6 cellular contexts compared by ENCODE assay signal in the genomic region with DNA sequence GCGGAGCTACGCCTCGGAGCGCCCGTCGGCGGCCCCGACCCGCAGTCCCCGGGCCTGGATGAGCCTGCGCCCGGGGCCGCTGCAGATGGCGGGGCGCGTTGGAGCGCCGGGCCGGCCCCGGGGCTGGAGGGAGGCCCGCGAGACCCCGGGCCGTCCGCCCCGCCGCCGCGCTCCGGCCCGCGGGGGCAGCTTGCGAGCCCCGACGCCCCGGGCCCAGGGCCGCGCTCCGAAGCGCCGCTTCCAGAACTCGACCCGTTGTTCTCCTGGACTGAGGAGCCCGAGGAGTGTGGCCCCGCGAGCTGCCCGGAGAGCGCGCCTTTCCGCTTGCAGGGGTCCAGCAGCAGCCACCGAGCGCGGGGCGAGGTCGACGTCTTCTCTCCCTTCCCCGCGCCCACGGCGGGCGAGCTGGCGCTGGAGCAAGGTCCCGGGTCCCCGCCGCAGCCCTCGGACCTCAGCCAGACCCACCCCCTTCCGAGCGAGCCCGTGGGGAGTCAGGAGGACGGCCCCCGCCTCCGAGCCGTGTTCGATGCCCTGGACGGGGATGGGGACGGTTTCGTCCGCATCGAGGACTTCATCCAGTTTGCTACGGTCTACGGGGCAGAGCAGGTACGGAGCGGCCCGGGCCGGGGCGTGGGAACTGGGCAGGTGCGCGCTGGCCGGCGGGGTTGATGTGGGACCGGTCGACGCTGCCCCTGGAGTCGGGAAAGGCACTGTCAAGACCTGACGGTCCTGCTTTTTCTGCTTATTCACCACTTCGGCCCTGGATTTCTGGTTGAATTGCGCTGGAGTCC. TPM values are rescaled to one million over a fixed set of nuclear protein-coding genes. Genes with fewer than 3 reads are reported as not detected.
DNase-seq lines count a peak whose midpoint lies in the region; ATAC-seq, FAIRE-seq and TF ChIP-seq lines count a peak whose summit lies in the region.

No MANE protein-coding gene starts in this region.

- FAIRE-seq in HepG2 (lab: Jason Lieb, UNC) = no peak

- H3K36me3 ChIP-seq in HepG2 (replicated peaks in 1 of 2; ENCODE audit: control insufficient read depth in 1 of 2, insufficient read depth in 2 of 2, low read length in 2 of 2) = no peaks in the 10 kb centered on the region; a peak in 1 of 5 replicates

- no peak for DNase-seq in T-helper 1 cell
- peak; percentile 13 for DNase-seq in activated CD8-positive, alpha-beta T cell treated with anti-CD3 and anti-CD28 coated beads for 36 hours
- no peak for DNase-seq in HepG2 (ENCODE audit: low spot score)
- no peak for DNase-seq in OCI-M1 (lab: John Stamatoyannopoulos, UW)
- DNase-seq in NCI-H128 (lab: John Stamatoyannopoulos, UW; ENCODE audit: unreplicated experiment) = no peak

- TF ChIP-seq EP300 in HepG2 (IDR thresholded peaks at IDR 0.05; ENCODE audit: low read depth in 2 of 2, low read length in 2 of 2) = no peak
- no peak for TF ChIP-seq EP300 in HepG2 (CRISPR knock-in tag; IDR thresholded peaks at IDR 0.05; ENCODE audit: borderline replicate concordance)

- peaks cover 16% of the 10 kb centered on the region for H4K20me1 ChIP-seq in HepG2 (ENCODE audit: insufficient read depth, low read length)

- no peak overlapping the region for H3K27ac ChIP-seq in HepG2 (ENCODE audit: extremely low read length, insufficient read depth, low read length)

- peaks cover 46% of the 10 kb centered on the region for H3K79me2 ChIP-seq in HepG2 (ENCODE audit: insufficient read depth, low read length)

- H3K9me3 Mint-ChIP-seq in T-helper 1 cell treated with Interleukin-12 subunit alpha and Interleukin-12 subunit beta and Interleukin-4 antibody, amounts not matched to agents 30 μg/mL and 1 μg/mL, for 36 hours = no peaks in the 10 kb centered on the region
- no peaks in the 10 kb centered on the region for H3K9me3 Mint-ChIP-seq in activated CD8-positive, alpha-beta T cell treated with anti-CD3 and anti-CD28 coated beads for 36 hours

- no peaks in the 10 kb centered on the region; a peak in 1 of 5 replicates for H3K27me3 ChIP-seq in HepG2 (ENCODE audit: control insufficient read depth in 1 of 2, insufficient read depth in 2 of 2, low read length in 2 of 2)

- CTCF ChIA-PET in activated CD8-positive, alpha-beta T cell treated with anti-CD3 and anti-CD28 coated beads for 36 hours (lab: Charles Lee) = interaction anchor here (0.6 to 2.5 kb wide), 2 partner anchors 25 to 435 kb away, joined by 3 to 11 read pairs; partner anchors contain the start of gene DECR2
- CTCF ChIA-PET in HepG2 (lab: Yijun Ruan, JAX; ENCODE audit: low intra/inter-chr PET ratio, low total read pairs) = no interaction called here

- H3K9me3 ChIP-seq in HepG2 (ENCODE audit: low read length) = no peaks in the 10 kb centered on the region

- WGBS in HepG2 (ENCODE audit: low lambda C conversion rate) = 0% methylated on average over 18 of the region's 97 CpGs

- H3K27ac Mint-ChIP-seq in T-helper 1 cell treated with Interleukin-12 subunit alpha and Interleukin-12 subunit beta and Interleukin-4 antibody, amounts not matched to agents 30 μg/mL and 1 μg/mL, for 36 hours = peak overlapping the region; percentile 49
- no peak overlapping the region for H3K27ac Mint-ChIP-seq in activated CD8-positive, alpha-beta T cell treated with anti-CD3 and anti-CD28 coated beads for 36 hours

- H3K9ac ChIP-seq in HepG2 (ENCODE audit: insufficient read depth, low read depth, low read length) = peak overlapping the region; percentile 72

- peaks cover 4% of the 10 kb centered on the region for H3K36me3 Mint-ChIP-seq in T-helper 1 cell treated with Interleukin-12 subunit alpha and Interleukin-12 subunit beta and Interleukin-4 antibody, amounts not matched to agents 30 μg/mL and 1 μg/mL, for 36 hours (ENCODE audit: low read depth)
- peaks cover 6% of the 10 kb centered on the region for H3K36me3 Mint-ChIP-seq in activated CD8-positive, alpha-beta T cell treated with anti-CD3 and anti-CD28 coated beads for 36 hours (ENCODE audit: low read depth)

- in situ Hi-C loops in HepG2 (cut with HindIII; ENCODE audit: extremely low pct_ligation_motif_present, low pct_unique_long_range_greater_than_20kb) = no loop called here

- no TSS peak for BruUV-seq in HepG2 (replicated peaks; lab: Mats Ljungman, UMichigan)

- POLR2A ChIA-PET in activated CD8-positive, alpha-beta T cell treated with anti-CD3 and anti-CD28 coated beads for 36 hours (lab: Charles Lee) = interaction anchor here (0.9 to 1.6 kb wide), 5 partner anchors 11 to 209 kb away, joined by 3 to 6 read pairs (median 3); partner anchors contain the start of gene METTL26
- POLR2A ChIA-PET in HepG2 (lab: Yijun Ruan, JAX) = interaction anchor here (1.3 to 2.7 kb wide), 3 partner anchors 16 to 48 kb away, joined by 3 to 14 read pairs (median 10); no protein-coding TSS in a partner anchor

- H3K4me1 Mint-ChIP-seq in T-helper 1 cell treated with Interleukin-12 subunit alpha and Interleukin-12 subunit beta and Interleukin-4 antibody, amounts not matched to agents 30 μg/mL and 1 μg/mL, for 36 hours (ENCODE audit: low read depth) = peaks cover 21% of the 10 kb centered on the region
- H3K4me1 Mint-ChIP-seq in activated CD8-positive, alpha-beta T cell treated with anti-CD3 and anti-CD28 coated beads for 36 hours (ENCODE audit: low read depth) = peaks cover 27% of the 10 kb centered on the region

- peak overlapping the region; percentile 78 for H3K4me2 ChIP-seq in HepG2 (ENCODE audit: low read depth, low read length)

- H2AFZ ChIP-seq in HepG2 (ENCODE audit: low read length) = no peak overlapping the region

- intact Hi-C loops in activated CD8-positive, alpha-beta T cell treated with anti-CD3 and anti-CD28 coated beads for 36 hours (cut with micrococcal nuclease) = no loop called here
- intact Hi-C loops in HepG2 (cut with micrococcal nuclease; ENCODE audit: unreplicated experiment) = no loop called here

- no peak for TF ChIP-seq RAD21 in HepG2 (CRISPR knock-in tag; IDR thresholded peaks at IDR 0.05)

- no peak for TF ChIP-seq POLR2A in HepG2 (IDR thresholded peaks at IDR 0.05; ENCODE audit: insufficient read depth in 1 of 2, low read depth in 2 of 2, low read length in 2 of 2)

- H3K4me3 Mint-ChIP-seq in T-helper 1 cell treated with Interleukin-12 subunit alpha and Interleukin-12 subunit beta and Interleukin-4 antibody, amounts not matched to agents 30 μg/mL and 1 μg/mL, for 36 hours = peak overlapping the region; percentile 78
- peak overlapping the region; percentile 62 for H3K4me3 Mint-ChIP-seq in activated CD8-positive, alpha-beta T cell treated with anti-CD3 and anti-CD28 coated beads for 36 hours

- no peak for TF ChIP-seq CTCF in activated CD8-positive, alpha-beta T cell treated with anti-CD3 and anti-CD28 coated beads for 36 hours (IDR thresholded peaks at IDR 0.05)
- 0 out of 2 replicates have a peak, but pooled peaks have one; percentile 9 for TF ChIP-seq CTCF in HepG2 (CRISPR knock-in tag; IDR thresholded peaks at IDR 0.05)

- peaks cover 60% of the 10 kb centered on the region for H3K4me1 ChIP-seq in HepG2 (ENCODE audit: insufficient read depth, low read length)

- no peak for ATAC-seq in activated CD8-positive, alpha-beta T cell treated with anti-CD3 and anti-CD28 coated beads for 36 hours
- 0 out of 3 replicates have a peak, but pooled peaks have one; percentile 14 for ATAC-seq in HepG2

- peaks cover 19% of the 10 kb centered on the region for H3K27me3 Mint-ChIP-seq in T-helper 1 cell treated with Interleukin-12 subunit alpha and Interleukin-12 subunit beta and Interleukin-4 antibody, amounts not matched to agents 30 μg/mL and 1 μg/mL, for 36 hours (ENCODE audit: low read depth)
- no peaks in the 10 kb centered on the region for H3K27me3 Mint-ChIP-seq in activated CD8-positive, alpha-beta T cell treated with anti-CD3 and anti-CD28 coated beads for 36 hours

- peak overlapping the region; percentile 63 to 95 (median 87) for H3K4me3 ChIP-seq in HepG2 (replicated peaks in 1 of 3; ENCODE audit: insufficient read depth in 1 of 3, low read depth in 2 of 3, low read length in 3 of 3)

RNA-seq across cellular contexts. Expression of gene RAB11FIP3, which starts 0.9 kb away (rescaled TPM):
- total RNA-seq in activated CD8-positive, alpha-beta T cell treated with anti-CD3 and anti-CD28 coated beads for 36 hours = 10 to 100 TPM; 18.7 to 20.4 TPM
- 48.4 and 57.6 TPM in 2 replicates for total RNA-seq in HepG2 (2016; rRNA removed; fragmentation: Illumina TruSeq; extraction: Trizol)
- total RNA-seq in HepG2 (2016; cell fraction: cytosol; rRNA removed; fragmentation: Illumina TruSeq; extraction: Trizol; ENCODE audit: low read depth) = 25.8 and 30.3 TPM in 2 replicates
- total RNA-seq in HepG2 (2016; cell fraction: insoluble cytoplasmic fraction; rRNA removed; fragmentation: Illumina TruSeq; extraction: Trizol) = 44.0 and 58.9 TPM in 2 replicates
- 40.2 and 41.5 TPM in 2 replicates for total RNA-seq in HepG2 (2016; cell fraction: membrane; rRNA removed; fragmentation: Illumina TruSeq; extraction: Trizol)
- total RNA-seq in HepG2 (2016; cell fraction: nucleus; rRNA removed; fragmentation: Illumina TruSeq; extraction: Trizol) = 59.9 and 60.1 TPM in 2 replicates
- polyA plus RNA-seq in HepG2 (2011; rRNA removed) = 34.3 and 42.9 TPM in 2 replicates
- 24.6 and 38.1 TPM in 2 replicates for polyA plus RNA-seq in HepG2 (2011; cell fraction: cytosol; rRNA removed)
- 166 and 200 TPM in 2 replicates for polyA plus RNA-seq in HepG2 (2011; cell fraction: nucleus; rRNA removed)
- 45.3 and 46.5 TPM in 2 replicates for polyA plus RNA-seq in HepG2 (2012)
- 17.9 and 19.2 TPM in 2 replicates for polyA plus RNA-seq in HepG2 (2016; cell fraction: cytosol; fragmentation: Illumina TruSeq; extraction: Trizol; ENCODE audit: low read depth)
- polyA plus RNA-seq in HepG2 (2016; cell fraction: insoluble cytoplasmic fraction; fragmentation: Illumina TruSeq; extraction: Trizol; ENCODE audit: low read depth) = 44.6 and 51.8 TPM in 2 replicates
- polyA plus RNA-seq in HepG2 (2016; cell fraction: membrane; fragmentation: Illumina TruSeq; extraction: Trizol; ENCODE audit: low read depth) = 28.0 and 28.9 TPM in 2 replicates
- polyA plus RNA-seq in HepG2 (2016; cell fraction: nucleus; fragmentation: Illumina TruSeq; extraction: Trizol; ENCODE audit: insufficient read depth, low read depth) = 144 and 150 TPM in 2 replicates
- polyA minus RNA-seq in HepG2 (2011; rRNA and poly(A)+ RNA removed; ENCODE audit: low replicate concordance) = 9.5 and 51.6 TPM in 2 replicates
- polyA minus RNA-seq in HepG2 (2011; cell fraction: cytosol; rRNA and poly(A)+ RNA removed) = 18.2 and 21.5 TPM in 2 replicates
- polyA minus RNA-seq in HepG2 (2011; cell fraction: nucleus; rRNA and poly(A)+ RNA removed) = 58.2 and 72.2 TPM in 2 replicates

RNA-seq across cellular contexts. Expression of gene DECR2, which starts 24.6 kb away (rescaled TPM):
- total RNA-seq in activated CD8-positive, alpha-beta T cell treated with anti-CD3 and anti-CD28 coated beads for 36 hours = 1 to 10 TPM; 9.7 to 10.0 TPM
- 27.8 and 36.3 TPM in 2 replicates for total RNA-seq in HepG2 (2016; rRNA removed; fragmentation: Illumina TruSeq; extraction: Trizol)
- 22.1 and 28.4 TPM in 2 replicates for total RNA-seq in HepG2 (2016; cell fraction: cytosol; rRNA removed; fragmentation: Illumina TruSeq; extraction: Trizol; ENCODE audit: low read depth)
- 28.1 and 37.2 TPM in 2 replicates for total RNA-seq in HepG2 (2016; cell fraction: insoluble cytoplasmic fraction; rRNA removed; fragmentation: Illumina TruSeq; extraction: Trizol)
- total RNA-seq in HepG2 (2016; cell fraction: membrane; rRNA removed; fragmentation: Illumina TruSeq; extraction: Trizol) = 22.1 and 27.1 TPM in 2 replicates
- total RNA-seq in HepG2 (2016; cell fraction: nucleus; rRNA removed; fragmentation: Illumina TruSeq; extraction: Trizol) = 34.5 and 35.9 TPM in 2 replicates
- polyA plus RNA-seq in HepG2 (2011; rRNA removed) = 44.6 and 51.2 TPM in 2 replicates
- polyA plus RNA-seq in HepG2 (2011; cell fraction: cytosol; rRNA removed) = 29.5 and 53.6 TPM in 2 replicates
- 220 and 244 TPM in 2 replicates for polyA plus RNA-seq in HepG2 (2011; cell fraction: nucleus; rRNA removed)
- 22.1 and 23.1 TPM in 2 replicates for polyA plus RNA-seq in HepG2 (2012)
- polyA plus RNA-seq in HepG2 (2016; cell fraction: cytosol; fragmentation: Illumina TruSeq; extraction: Trizol; ENCODE audit: low read depth) = 13.3 and 15.1 TPM in 2 replicates
- polyA plus RNA-seq in HepG2 (2016; cell fraction: insoluble cytoplasmic fraction; fragmentation: Illumina TruSeq; extraction: Trizol; ENCODE audit: low read depth) = 31.8 and 35.2 TPM in 2 replicates
- polyA plus RNA-seq in HepG2 (2016; cell fraction: membrane; fragmentation: Illumina TruSeq; extraction: Trizol; ENCODE audit: low read depth) = 19.1 and 19.5 TPM in 2 replicates
- polyA plus RNA-seq in HepG2 (2016; cell fraction: nucleus; fragmentation: Illumina TruSeq; extraction: Trizol; ENCODE audit: insufficient read depth, low read depth) = 124 and 131 TPM in 2 replicates
- polyA minus RNA-seq in HepG2 (2011; rRNA and poly(A)+ RNA removed; ENCODE audit: low replicate concordance) = 15.9 and 53.9 TPM in 2 replicates
- polyA minus RNA-seq in HepG2 (2011; cell fraction: cytosol; rRNA and poly(A)+ RNA removed) = 17.0 and 17.7 TPM in 2 replicates
- polyA minus RNA-seq in HepG2 (2011; cell fraction: nucleus; rRNA and poly(A)+ RNA removed) = 25.4 and 25.9 TPM in 2 replicates

RNA-seq across cellular contexts. Expression of gene NME4, which starts 29.3 kb away (rescaled TPM):
- 10 to 100 TPM; 22.9 to 24.2 TPM for total RNA-seq in activated CD8-positive, alpha-beta T cell treated with anti-CD3 and anti-CD28 coated beads for 36 hours
- 82.8 and 121 TPM in 2 replicates for total RNA-seq in HepG2 (2016; rRNA removed; fragmentation: Illumina TruSeq; extraction: Trizol)
- 711 and 716 TPM in 2 replicates for total RNA-seq in HepG2 (2016; cell fraction: cytosol; rRNA removed; fragmentation: Illumina TruSeq; extraction: Trizol; ENCODE audit: low read depth)
- total RNA-seq in HepG2 (2016; cell fraction: insoluble cytoplasmic fraction; rRNA removed; fragmentation: Illumina TruSeq; extraction: Trizol) = 79.6 and 119 TPM in 2 replicates
- total RNA-seq in HepG2 (2016; cell fraction: membrane; rRNA removed; fragmentation: Illumina TruSeq; extraction: Trizol) = 463 and 513 TPM in 2 replicates
- 47.7 and 52.8 TPM in 2 replicates for total RNA-seq in HepG2 (2016; cell fraction: nucleus; rRNA removed; fragmentation: Illumina TruSeq; extraction: Trizol)
- 263 and 275 TPM in 2 replicates for polyA plus RNA-seq in HepG2 (2011; rRNA removed)
- polyA plus RNA-seq in HepG2 (2011; cell fraction: cytosol; rRNA removed) = 199 and 344 TPM in 2 replicates
- polyA plus RNA-seq in HepG2 (2011; cell fraction: nucleus; rRNA removed) = 245 and 274 TPM in 2 replicates
- polyA plus RNA-seq in HepG2 (2012) = 136 and 145 TPM in 2 replicates
- polyA plus RNA-seq in HepG2 (2016; cell fraction: cytosol; fragmentation: Illumina TruSeq; extraction: Trizol; ENCODE audit: low read depth) = 1,773 and 1,829 TPM in 2 replicates
- polyA plus RNA-seq in HepG2 (2016; cell fraction: insoluble cytoplasmic fraction; fragmentation: Illumina TruSeq; extraction: Trizol; ENCODE audit: low read depth) = 189 and 200 TPM in 2 replicates
- 997 and 1,012 TPM in 2 replicates for polyA plus RNA-seq in HepG2 (2016; cell fraction: membrane; fragmentation: Illumina TruSeq; extraction: Trizol; ENCODE audit: low read depth)
- 195 and 217 TPM in 2 replicates for polyA plus RNA-seq in HepG2 (2016; cell fraction: nucleus; fragmentation: Illumina TruSeq; extraction: Trizol; ENCODE audit: insufficient read depth, low read depth)
- 21.3 and 147 TPM in 2 replicates for polyA minus RNA-seq in HepG2 (2011; rRNA and poly(A)+ RNA removed; ENCODE audit: low replicate concordance)
- polyA minus RNA-seq in HepG2 (2011; cell fraction: cytosol; rRNA and poly(A)+ RNA removed) = 51.2 and 63.8 TPM in 2 replicates
- 27.2 and 27.9 TPM in 2 replicates for polyA minus RNA-seq in HepG2 (2011; cell fraction: nucleus; rRNA and poly(A)+ RNA removed)

RNA-seq across cellular contexts. Expression of gene PGAP6, which starts 44.5 kb away (rescaled TPM):
- 10 to 100 TPM; 21.9 to 24.8 TPM for total RNA-seq in activated CD8-positive, alpha-beta T cell treated with anti-CD3 and anti-CD28 coated beads for 36 hours
- 33.7 and 52.7 TPM in 2 replicates for total RNA-seq in HepG2 (2016; rRNA removed; fragmentation: Illumina TruSeq; extraction: Trizol)
- 52.2 and 54.4 TPM in 2 replicates for total RNA-seq in HepG2 (2016; cell fraction: cytosol; rRNA removed; fragmentation: Illumina TruSeq; extraction: Trizol; ENCODE audit: low read depth)
- 27.1 and 52.1 TPM in 2 replicates for total RNA-seq in HepG2 (2016; cell fraction: insoluble cytoplasmic fraction; rRNA removed; fragmentation: Illumina TruSeq; extraction: Trizol)
- total RNA-seq in HepG2 (2016; cell fraction: membrane; rRNA removed; fragmentation: Illumina TruSeq; extraction: Trizol) = 108 and 112 TPM in 2 replicates
- total RNA-seq in HepG2 (2016; cell fraction: nucleus; rRNA removed; fragmentation: Illumina TruSeq; extraction: Trizol) = 36.6 and 38.8 TPM in 2 replicates
- 136 and 192 TPM in 2 replicates for polyA plus RNA-seq in HepG2 (2011; rRNA removed)
- polyA plus RNA-seq in HepG2 (2011; cell fraction: cytosol; rRNA removed) = 183 and 222 TPM in 2 replicates
- 308 and 324 TPM in 2 replicates for polyA plus RNA-seq in HepG2 (2011; cell fraction: nucleus; rRNA removed)
- 54.7 and 75.9 TPM in 2 replicates for polyA plus RNA-seq in HepG2 (2012)
- 90.3 and 94.2 TPM in 2 replicates for polyA plus RNA-seq in HepG2 (2016; cell fraction: cytosol; fragmentation: Illumina TruSeq; extraction: Trizol; ENCODE audit: low read depth)
- 43.3 and 54.7 TPM in 2 replicates for polyA plus RNA-seq in HepG2 (2016; cell fraction: insoluble cytoplasmic fraction; fragmentation: Illumina TruSeq; extraction: Trizol; ENCODE audit: low read depth)
- polyA plus RNA-seq in HepG2 (2016; cell fraction: membrane; fragmentation: Illumina TruSeq; extraction: Trizol; ENCODE audit: low read depth) = 117 and 127 TPM in 2 replicates
- polyA plus RNA-seq in HepG2 (2016; cell fraction: nucleus; fragmentation: Illumina TruSeq; extraction: Trizol; ENCODE audit: insufficient read depth, low read depth) = 107 and 123 TPM in 2 replicates
- 53.1 and 397 TPM in 2 replicates for polyA minus RNA-seq in HepG2 (2011; rRNA and poly(A)+ RNA removed; ENCODE audit: low replicate concordance)
- 61.4 and 63.3 TPM in 2 replicates for polyA minus RNA-seq in HepG2 (2011; cell fraction: cytosol; rRNA and poly(A)+ RNA removed)
- polyA minus RNA-seq in HepG2 (2011; cell fraction: nucleus; rRNA and poly(A)+ RNA removed) = 26.0 and 48.0 TPM in 2 replicates

RNA-seq across cellular contexts. Expression of gene MRPL28, which starts 56.0 kb away (rescaled TPM):
- 10 to 100 TPM; 95.0 to 98.2 TPM for total RNA-seq in activated CD8-positive, alpha-beta T cell treated with anti-CD3 and anti-CD28 coated beads for 36 hours
- 114 and 128 TPM in 2 replicates for total RNA-seq in HepG2 (2016; rRNA removed; fragmentation: Illumina TruSeq; extraction: Trizol)
- total RNA-seq in HepG2 (2016; cell fraction: cytosol; rRNA removed; fragmentation: Illumina TruSeq; extraction: Trizol; ENCODE audit: low read depth) = 30.5 and 32.3 TPM in 2 replicates
- total RNA-seq in HepG2 (2016; cell fraction: insoluble cytoplasmic fraction; rRNA removed; fragmentation: Illumina TruSeq; extraction: Trizol) = 115 and 131 TPM in 2 replicates
- 36.8 and 38.6 TPM in 2 replicates for total RNA-seq in HepG2 (2016; cell fraction: membrane; rRNA removed; fragmentation: Illumina TruSeq; extraction: Trizol)
- total RNA-seq in HepG2 (2016; cell fraction: nucleus; rRNA removed; fragmentation: Illumina TruSeq; extraction: Trizol) = 35.6 and 38.6 TPM in 2 replicates
- polyA plus RNA-seq in HepG2 (2011; rRNA removed) = 121 and 135 TPM in 2 replicates
- 141 and 211 TPM in 2 replicates for polyA plus RNA-seq in HepG2 (2011; cell fraction: cytosol; rRNA removed)
- polyA plus RNA-seq in HepG2 (2011; cell fraction: nucleus; rRNA removed) = 65.0 and 69.2 TPM in 2 replicates
- polyA plus RNA-seq in HepG2 (2012) = 50.0 and 56.2 TPM in 2 replicates
- 35.7 and 36.6 TPM in 2 replicates for polyA plus RNA-seq in HepG2 (2016; cell fraction: cytosol; fragmentation: Illumina TruSeq; extraction: Trizol; ENCODE audit: low read depth)
- polyA plus RNA-seq in HepG2 (2016; cell fraction: insoluble cytoplasmic fraction; fragmentation: Illumina TruSeq; extraction: Trizol; ENCODE audit: low read depth) = 162 and 166 TPM in 2 replicates
- polyA plus RNA-seq in HepG2 (2016; cell fraction: membrane; fragmentation: Illumina TruSeq; extraction: Trizol; ENCODE audit: low read depth) = 35.5 and 36.2 TPM in 2 replicates
- polyA plus RNA-seq in HepG2 (2016; cell fraction: nucleus; fragmentation: Illumina TruSeq; extraction: Trizol; ENCODE audit: insufficient read depth, low read depth) = 85.4 and 90.0 TPM in 2 replicates
- 51.3 and 73.8 TPM in 2 replicates for polyA minus RNA-seq in HepG2 (2011; rRNA and poly(A)+ RNA removed; ENCODE audit: low replicate concordance)
- polyA minus RNA-seq in HepG2 (2011; cell fraction: cytosol; rRNA and poly(A)+ RNA removed) = 29.4 and 29.5 TPM in 2 replicates
- polyA minus RNA-seq in HepG2 (2011; cell fraction: nucleus; rRNA and poly(A)+ RNA removed) = 10.2 and 13.2 TPM in 2 replicates
